ENCODE assay signal across 1 cellular context in the genomic region with DNA sequence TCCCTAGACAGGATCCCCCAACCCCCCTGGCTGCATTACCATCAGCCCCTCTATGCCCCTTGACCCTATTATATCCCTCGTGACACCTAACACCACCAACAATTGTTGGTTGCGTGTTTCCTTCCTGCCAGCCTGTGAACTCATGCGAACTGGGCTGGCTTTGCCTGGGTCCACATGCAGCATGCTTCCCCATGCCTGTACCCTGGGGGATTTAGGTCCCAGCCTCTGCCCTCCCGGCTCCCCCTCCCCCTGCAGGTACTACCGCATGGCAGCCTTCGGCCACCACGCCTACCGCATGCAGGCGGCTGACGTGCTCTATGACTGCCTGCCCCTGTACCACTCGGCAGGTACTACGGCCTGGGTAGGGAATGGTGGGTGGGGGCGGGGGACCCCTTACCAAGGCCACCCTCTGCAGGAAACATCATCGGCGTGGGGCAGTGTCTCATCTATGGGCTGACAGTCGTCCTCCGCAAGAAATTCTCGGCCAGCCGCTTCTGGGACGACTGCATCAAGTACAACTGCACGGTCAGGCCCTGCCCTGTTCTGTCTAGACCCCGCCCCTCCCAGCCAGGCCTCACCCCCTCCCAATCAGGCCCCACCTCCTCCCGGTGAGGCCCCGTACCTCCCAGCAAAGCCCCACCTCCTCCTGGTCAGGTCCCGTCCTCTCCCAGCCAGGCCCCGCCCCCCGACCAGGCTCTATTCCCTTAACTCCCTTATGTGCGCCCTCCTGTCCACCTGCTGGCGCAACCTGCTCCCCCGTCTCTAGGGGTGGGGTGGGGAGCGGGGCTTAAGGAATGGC.
TF ChIP-seq lines count a peak whose summit lies in the region.

No MANE protein-coding gene starts in this region.

TF ChIP-seq in endothelial cell of umbilical vein, 7 proteins besides CTCF, POLR2A, EP300 and RAD21 (continued from another document):
- TF ChIP-seq, protein P1, sequence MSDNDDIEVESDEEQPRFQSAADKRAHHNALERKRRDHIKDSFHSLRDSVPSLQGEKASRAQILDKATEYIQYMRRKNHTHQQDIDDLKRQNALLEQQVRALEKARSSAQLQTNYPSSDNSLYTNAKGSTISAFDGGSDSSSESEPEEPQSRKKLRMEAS (IDR thresholded peaks at IDR 0.05; ENCODE audit: insufficient read depth, insufficient read length), result peak; percentile 49
- peak; percentile 17 for TF ChIP-seq MYC (IDR thresholded peaks at IDR 0.05; ENCODE audit: low read depth, low read length)
